In genomic region chr2:28656937-28657615, GRCh38 we compare ENCODE assay signal across 19 cellular contexts.
A peak's percentile ranks its signal among the peaks of the same experiment; 100 is the strongest.
DNase-seq lines count a peak whose midpoint lies in the region; ATAC-seq and TF ChIP-seq lines count a peak whose summit lies in the region.
"Had no signal": no experiment of that assay in that cellular context is flagged by ENCODE, and none has a peak within 500 bp of the region (broad histone marks: within the 10 kb centered on the region; RNA-seq: fewer than 3 reads in every experiment).

No MANE protein-coding gene starts in this region.

- DNase-seq in activated T-cell treated with anti-CD3 and anti-CD28 coated beads, Interleukin-2, amount 50 U/mL, for 4 hours: no peak
- no peak for DNase-seq in activated T-cell treated with anti-CD3 and anti-CD28 coated beads, Interleukin-2, amount 50 U/mL, for 24 hours
- DNase-seq in SW480 (ENCODE audit: low spot score) (peak; percentile 83), hepatocyte (ENCODE audit: low spot score) (no peak), NCI-H2081 (lab: John Stamatoyannopoulos, UW) (no peak), iPS-NIHi7 (ENCODE audit: extremely low spot score) (no peak)
- DNase-seq in stimulated activated effector memory CD8-positive, alpha-beta T cell treated with anti-CD3 and anti-CD28 coated beads, Interleukin-12 subunit alpha, Interleukin-12 subunit beta, amount 100 ng/mL, for 72 hours (ENCODE audit: low spot score in 2 of 2): no peak
- DNase-seq: activated gamma-delta T cell; GDM1; glutamatergic neuron; kidney glomerular epithelial cell; naive thymus-derived CD8-positive, alpha-beta T cell; NCI-H2029 treated with DMSO at 0.1 percent for 48 hours; NCI-H82; stimulated activated CD4-positive, alpha-beta T cell treated with anti-CD3 and anti-CD28 coated beads, Interleukin-4, amount 100 ng/mL, for 4 hours; stimulated activated naive B cell treated with anti-CD40 and anti-IgM and Interleukin-4, amounts not matched to agents 10 μg/mL and 1 μg/mL and 100 μg/mL, for 72 hours had no signal

- TF ChIP-seq CTCF in hepatocyte (IDR thresholded peaks at IDR 0.05; ENCODE audit: poor library complexity): no peak

- H3K27ac ChIP-seq in hepatocyte: peak overlapping the region; percentile 58

- no peaks in the 10 kb centered on the region for H3K9me3 Mint-ChIP-seq in activated T-cell treated with anti-CD3 and anti-CD28 coated beads, Interleukin-2, amount 50 U/mL, for 4 hours
- peaks cover 4% of the 10 kb centered on the region for H3K9me3 Mint-ChIP-seq in activated T-cell treated with anti-CD3 and anti-CD28 coated beads, Interleukin-2, amount 50 U/mL, for 24 hours
- no peaks in the 10 kb centered on the region for H3K9me3 Mint-ChIP-seq in stimulated activated effector memory CD8-positive, alpha-beta T cell treated with anti-CD3 and anti-CD28 coated beads, Interleukin-12 subunit alpha, Interleukin-12 subunit beta, amount 100 ng/mL, for 72 hours
- H3K9me3 Mint-ChIP-seq: stimulated activated naive B cell treated with anti-CD40 and anti-IgM and Interleukin-4, amounts not matched to agents 10 μg/mL and 1 μg/mL and 100 μg/mL, for 72 hours; T-helper 2 cell treated with Interferon-gamma antibody and Interleukin-4, amounts not matched to agents 5 μg/mL and 100 μg/mL, for 36 hours had no signal

- H3K36me3 ChIP-seq in hepatocyte (replicated peaks; ENCODE audit: insufficient read depth, low read depth): no peaks in the 10 kb centered on the region

- no peak overlapping the region for H3K4me3 Mint-ChIP-seq in activated T-cell treated with anti-CD3 and anti-CD28 coated beads, Interleukin-2, amount 50 U/mL, for 4 hours
- H3K4me3 Mint-ChIP-seq in activated T-cell treated with anti-CD3 and anti-CD28 coated beads, Interleukin-2, amount 50 U/mL, for 24 hours: no peak overlapping the region
- H3K4me3 Mint-ChIP-seq in stimulated activated effector memory CD8-positive, alpha-beta T cell treated with anti-CD3 and anti-CD28 coated beads, Interleukin-12 subunit alpha, Interleukin-12 subunit beta, amount 100 ng/mL, for 72 hours: no peak overlapping the region
- H3K4me3 Mint-ChIP-seq: stimulated activated naive B cell treated with anti-CD40 and anti-IgM and Interleukin-4, amounts not matched to agents 10 μg/mL and 1 μg/mL and 100 μg/mL, for 72 hours; T-helper 2 cell treated with Interferon-gamma antibody and Interleukin-4, amounts not matched to agents 5 μg/mL and 100 μg/mL, for 36 hours had no signal

- H3K36me3 Mint-ChIP-seq in activated T-cell treated with anti-CD3 and anti-CD28 coated beads, Interleukin-2, amount 50 U/mL, for 4 hours (ENCODE audit: insufficient read depth): no peaks in the 10 kb centered on the region
- H3K36me3 Mint-ChIP-seq in activated T-cell treated with anti-CD3 and anti-CD28 coated beads, Interleukin-2, amount 50 U/mL, for 24 hours (ENCODE audit: low read depth): no peaks in the 10 kb centered on the region
- no peaks in the 10 kb centered on the region for H3K36me3 Mint-ChIP-seq in stimulated activated effector memory CD8-positive, alpha-beta T cell treated with anti-CD3 and anti-CD28 coated beads, Interleukin-12 subunit alpha, Interleukin-12 subunit beta, amount 100 ng/mL, for 72 hours
- H3K36me3 Mint-ChIP-seq: stimulated activated naive B cell treated with anti-CD40 and anti-IgM and Interleukin-4, amounts not matched to agents 10 μg/mL and 1 μg/mL and 100 μg/mL, for 72 hours had no signal

- no peak overlapping the region for H3K27ac Mint-ChIP-seq in activated T-cell treated with anti-CD3 and anti-CD28 coated beads, Interleukin-2, amount 50 U/mL, for 24 hours
- H3K27ac Mint-ChIP-seq in stimulated activated effector memory CD8-positive, alpha-beta T cell treated with anti-CD3 and anti-CD28 coated beads, Interleukin-12 subunit alpha, Interleukin-12 subunit beta, amount 100 ng/mL, for 72 hours: no peak overlapping the region
- H3K27ac Mint-ChIP-seq: stimulated activated naive B cell treated with anti-CD40 and anti-IgM and Interleukin-4, amounts not matched to agents 10 μg/mL and 1 μg/mL and 100 μg/mL, for 72 hours; T-helper 2 cell treated with Interferon-gamma antibody and Interleukin-4, amounts not matched to agents 5 μg/mL and 100 μg/mL, for 36 hours had no signal

- H3K4me1 Mint-ChIP-seq in activated T-cell treated with anti-CD3 and anti-CD28 coated beads, Interleukin-2, amount 50 U/mL, for 4 hours (ENCODE audit: low read depth): peaks cover 26% of the 10 kb centered on the region
- H3K4me1 Mint-ChIP-seq in activated T-cell treated with anti-CD3 and anti-CD28 coated beads, Interleukin-2, amount 50 U/mL, for 24 hours (ENCODE audit: low read depth): peaks cover 22% of the 10 kb centered on the region
- H3K4me1 Mint-ChIP-seq in stimulated activated effector memory CD8-positive, alpha-beta T cell treated with anti-CD3 and anti-CD28 coated beads, Interleukin-12 subunit alpha, Interleukin-12 subunit beta, amount 100 ng/mL, for 72 hours: peaks cover 20% of the 10 kb centered on the region

- peaks cover 30% of the 10 kb centered on the region for H3K4me1 ChIP-seq in hepatocyte (ENCODE audit: insufficient read depth)

- no peaks in the 10 kb centered on the region for H4K20me1 ChIP-seq in hepatocyte (ENCODE audit: insufficient read depth, poor library complexity, severe bottlenecking)

- no peak overlapping the region for H3K4me2 ChIP-seq in hepatocyte

- no peaks in the 10 kb centered on the region for H3K9me3 ChIP-seq in hepatocyte (ENCODE audit: low read depth)

- H3K9me2 ChIP-seq in hepatocyte (replicated peaks; ENCODE audit: insufficient read depth): no peaks in the 10 kb centered on the region

- no peaks in the 10 kb centered on the region for H3K27me3 ChIP-seq in hepatocyte

- no peak overlapping the region for H3K4me3 ChIP-seq in hepatocyte

- peak; percentile 90 for ATAC-seq in activated T-cell treated with anti-CD3 and anti-CD28 coated beads, Interleukin-2, amount 50 U/mL, for 4 hours
- ATAC-seq in stimulated activated effector memory CD8-positive, alpha-beta T cell treated with anti-CD3 and anti-CD28 coated beads, Interleukin-12 subunit alpha, Interleukin-12 subunit beta, amount 100 ng/mL, for 72 hours: peak; percentile 80
- no peak for ATAC-seq in HG02623 (IDR thresholded peaks at IDR 0.05; ENCODE audit: unreplicated experiment)
- ATAC-seq: naive thymus-derived CD8-positive, alpha-beta T cell; Right ventricle myocardium inferior; stimulated activated naive B cell treated with anti-CD40 and anti-IgM and Interleukin-4, amounts not matched to agents 10 μg/mL and 1 μg/mL and 100 μg/mL, for 72 hours had no signal

- H3K27me3 Mint-ChIP-seq in activated T-cell treated with anti-CD3 and anti-CD28 coated beads, Interleukin-2, amount 50 U/mL, for 4 hours (ENCODE audit: low read depth): no peaks in the 10 kb centered on the region
- no peaks in the 10 kb centered on the region for H3K27me3 Mint-ChIP-seq in activated T-cell treated with anti-CD3 and anti-CD28 coated beads, Interleukin-2, amount 50 U/mL, for 24 hours
- H3K27me3 Mint-ChIP-seq: naive thymus-derived CD8-positive, alpha-beta T cell had no signal

- 82% methylated on average over 5 of the region's 5 CpGs for WGBS in hepatocyte (ENCODE audit: low lambda C conversion rate, missing lambda C conversion rate)

- no peak overlapping the region for H2AFZ ChIP-seq in hepatocyte

- no peaks in the 10 kb centered on the region for H3K79me2 ChIP-seq in hepatocyte
